Comparison of ENCODE assay signal across 10 cellular contexts in genomic region chr9:95090871-95091573, GRCh38.
DNase-seq lines count a peak whose midpoint lies in the region; ATAC-seq, FAIRE-seq and TF ChIP-seq lines count a peak whose summit lies in the region.
"Had no signal": no experiment of that assay in that cellular context is flagged by ENCODE, and none has a peak within 500 bp of the region (broad histone marks: within the 10 kb centered on the region; RNA-seq: fewer than 3 reads in every experiment).

No MANE protein-coding gene starts in this region.

- H3K27ac ChIP-seq in SJCRH30 (peak overlapping the region; percentile 97), gastroesophageal sphincter (peak overlapping the region; percentile 45 to 89 (median 81)), osteoblast (ENCODE audit: low read depth, low read length) (peak overlapping the region; percentile 97), Karpas-422 (ENCODE audit: low read length) (no peak overlapping the region)

- no peak for ATAC-seq in gastroesophageal sphincter

- no peaks in the 10 kb centered on the region for H3K9me3 ChIP-seq in SJCRH30 (replicated peaks)
- no peaks in the 10 kb centered on the region for H3K9me3 ChIP-seq in gastroesophageal sphincter
- H3K9me3 ChIP-seq in osteoblast (ENCODE audit: low read depth, low read length), result no peaks in the 10 kb centered on the region
- no peaks in the 10 kb centered on the region for H3K9me3 ChIP-seq in Karpas-422 (ENCODE audit: low read length)

- WGBS in gastroesophageal sphincter (ENCODE audit: low coverage in 1 of 2), 2 donors, result no CpG with 5 or more reads among the region's 14 CpGs

- TF ChIP-seq POLR2A in gastroesophageal sphincter (IDR thresholded peaks at IDR 0.05), result no peak

- TF ChIP-seq CTCF in gastroesophageal sphincter (IDR thresholded peaks at IDR 0.05), result no peak
- TF ChIP-seq CTCF in osteoblast (IDR thresholded peaks at IDR 0.05; ENCODE audit: extremely low read depth, low read depth, low read length), result no peak

- H2AFZ ChIP-seq in osteoblast (ENCODE audit: low read length) (no peak overlapping the region), Karpas-422 (ENCODE audit: low read length) (no peak overlapping the region)

- DNase-seq in SJCRH30, result peak; percentile 93
- DNase-seq in osteoblast (ENCODE audit: insufficient read length, low spot score, missing footprints), result peak; percentile 80
- no peak for DNase-seq in urothelium cell line (ENCODE audit: low spot score)
- no peak for DNase-seq in ACHN
- DNase-seq in Karpas-422, result no peak
- no peak for DNase-seq in DMS79 (lab: John Stamatoyannopoulos, UW)
- DNase-seq: activated CD4-positive, alpha-beta T cell treated with anti-CD3 and anti-CD28 coated beads for 1 hour; NCI-H187 treated with DMSO at 0.1 percent for 48 hours; stimulated activated CD4-positive, alpha-beta T cell treated with anti-CD3 and anti-CD28 coated beads, Interleukin-1b, Interleukin-23, amount 100 ng/mL, for 48 hours had no signal

- peak; percentile 13 for FAIRE-seq in urothelium cell line (lab: Jason Lieb, UNC)

- H3K4me3 ChIP-seq in SJCRH30, result peak overlapping the region; percentile 14
- no peak overlapping the region for H3K4me3 ChIP-seq in gastroesophageal sphincter
- H3K4me3 ChIP-seq in osteoblast (ENCODE audit: insufficient read depth, low read length), result no peak overlapping the region
- no peak overlapping the region for H3K4me3 ChIP-seq in Karpas-422 (ENCODE audit: low read length)

- H3K79me2 ChIP-seq in osteoblast (ENCODE audit: insufficient read depth, low read length), result peaks cover 42% of the 10 kb centered on the region
- no peaks in the 10 kb centered on the region for H3K79me2 ChIP-seq in Karpas-422 (ENCODE audit: low read length)

- H3K27me3 ChIP-seq in SJCRH30 (no peaks in the 10 kb centered on the region), gastroesophageal sphincter (no peaks in the 10 kb centered on the region), osteoblast (ENCODE audit: insufficient read depth, low read length) (no peaks in the 10 kb centered on the region), Karpas-422 (ENCODE audit: low read length) (no peaks in the 10 kb centered on the region)

- no peak for TF ChIP-seq EP300 in gastroesophageal sphincter (IDR thresholded peaks at IDR 0.05)

- no peak overlapping the region for H3K9ac ChIP-seq in Karpas-422 (ENCODE audit: low read length)

- H4K20me1 ChIP-seq in osteoblast (ENCODE audit: insufficient read depth, low read length) (peaks cover 5% of the 10 kb centered on the region), Karpas-422 (ENCODE audit: insufficient read depth, low read depth, low read length) (no peaks in the 10 kb centered on the region)

- peaks cover 12% of the 10 kb centered on the region for H3K36me3 ChIP-seq in SJCRH30
- H3K36me3 ChIP-seq in gastroesophageal sphincter, result peaks cover 0 to 32% of the 10 kb centered on the region in 2 donors
- peaks cover 44% of the 10 kb centered on the region for H3K36me3 ChIP-seq in osteoblast (ENCODE audit: insufficient read depth, low read length)
- no peaks in the 10 kb centered on the region for H3K36me3 ChIP-seq in Karpas-422 (ENCODE audit: insufficient read depth, low read length)

- H3K4me1 ChIP-seq in SJCRH30, result peaks cover 76% of the 10 kb centered on the region
- H3K4me1 ChIP-seq in gastroesophageal sphincter, result peaks cover 8 to 100% (median 58%) of the 10 kb centered on the region in 3 donors
- H3K4me1 ChIP-seq in osteoblast (ENCODE audit: insufficient read depth, low read length), result peaks cover 65% of the 10 kb centered on the region
- no peaks in the 10 kb centered on the region for H3K4me1 ChIP-seq in Karpas-422 (ENCODE audit: low read length)

- H3K4me2 ChIP-seq in osteoblast (ENCODE audit: insufficient read depth, low read length) (peak overlapping the region; percentile 47), Karpas-422 (ENCODE audit: low read depth, low read length, poor library complexity, severe bottlenecking) (no peak overlapping the region)

- no peaks in the 10 kb centered on the region for H3K9me2 ChIP-seq in Karpas-422 (replicated peaks; ENCODE audit: insufficient read depth, low read length)

- in situ Hi-C loops in ACHN (cut with HindIII; ENCODE audit: low pct_ligation_motif_present, low pct_unique_long_range_greater_than_20kb, low sequenced_read_pairs), result no loop called here

Comparison
In these comparisons a context has a peak if more than half of its experiments do, and no peak if none do; other contexts are left out.
1. DNase-seq: peak in SJCRH30 (2 of 2) and osteoblast (single experiment); none in urothelium cell line (single experiment), ACHN (single experiment), Karpas-422 (single experiment) and DMS79 (single experiment).